ENCODE assay signal across 14 cellular contexts in the genomic region with DNA sequence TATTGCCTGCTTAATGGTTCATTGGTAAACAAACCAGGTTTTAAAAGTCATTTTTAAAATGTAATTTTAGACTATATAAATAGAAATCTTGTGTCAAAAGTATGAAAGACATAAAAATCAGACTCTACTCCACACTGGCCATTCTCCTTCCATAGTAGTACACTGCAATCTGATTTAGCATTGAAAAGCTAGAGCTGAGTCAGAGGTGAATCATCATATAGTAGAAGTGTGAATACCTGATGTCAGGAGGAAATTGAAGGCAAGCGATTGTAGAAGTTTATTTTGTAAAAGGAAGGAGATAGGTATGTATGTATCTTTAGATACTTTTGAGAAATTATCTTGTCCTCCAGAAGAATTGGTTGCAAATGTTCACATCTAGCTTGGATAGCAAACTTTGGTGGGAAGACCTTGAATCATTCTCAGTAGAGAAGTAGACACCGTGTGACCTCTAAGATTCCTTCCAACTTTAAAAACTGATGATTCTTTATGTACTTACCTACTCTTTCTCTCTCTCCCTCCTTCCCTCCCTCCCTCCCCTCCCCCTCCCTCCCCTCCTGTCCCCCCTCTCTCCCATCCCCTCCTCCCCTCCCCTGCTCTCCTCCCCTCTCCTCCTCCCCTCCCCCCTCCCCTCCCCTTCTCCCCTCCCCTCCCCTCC.
DNase-seq lines count a peak whose midpoint lies in the region; ATAC-seq and TF ChIP-seq lines count a peak whose summit lies in the region.
"Had no signal": no experiment of that assay in that cellular context is flagged by ENCODE, and none has a peak within 500 bp of the region (broad histone marks: within the 10 kb centered on the region; RNA-seq: fewer than 3 reads in every experiment).

No MANE protein-coding gene starts in this region.

- H3K27me3 ChIP-seq in RWPE2 (ENCODE audit: insufficient read depth, poor library complexity, severe bottlenecking) (no peaks in the 10 kb centered on the region), right atrium auricular region (no peaks in the 10 kb centered on the region)
- H3K27me3 ChIP-seq: BE2C had no signal

- H3K4me1 ChIP-seq in RWPE2 (ENCODE audit: insufficient read depth, poor library complexity, severe bottlenecking) (peaks cover 7% of the 10 kb centered on the region), right atrium auricular region (no peaks in the 10 kb centered on the region)
- H3K4me1 ChIP-seq: BE2C had no signal

- no peak for TF ChIP-seq CTCF in RWPE2 (IDR thresholded peaks at IDR 0.05; ENCODE audit: poor library complexity, severe bottlenecking)
- TF ChIP-seq CTCF in right atrium auricular region (IDR thresholded peaks at IDR 0.05) = no peak

- H3K36me3 Mint-ChIP-seq in activated naive CD4-positive, alpha-beta T cell treated with anti-CD3 and anti-CD28 coated beads, Interleukin-2, amount 50 U/mL, for 24 hours = peaks cover 31% of the 10 kb centered on the region
- peaks cover 27% of the 10 kb centered on the region for H3K36me3 Mint-ChIP-seq in activated naive CD4-positive, alpha-beta T cell treated with anti-CD3 and anti-CD28 coated beads for 36 hours (ENCODE audit: low read depth)

- H3K4me3 Mint-ChIP-seq in activated naive CD4-positive, alpha-beta T cell treated with anti-CD3 and anti-CD28 coated beads, Interleukin-2, amount 50 U/mL, for 24 hours = no peak overlapping the region
- H3K4me3 Mint-ChIP-seq in activated naive CD4-positive, alpha-beta T cell treated with anti-CD3 and anti-CD28 coated beads for 36 hours = no peak overlapping the region
- H3K4me3 Mint-ChIP-seq in stimulated activated naive CD8-positive, alpha-beta T cell treated with anti-CD3 and anti-CD28 coated beads, Interleukin-15, amount 100 ng/mL, for 72 hours = no peak overlapping the region
- H3K4me3 Mint-ChIP-seq: GM23338 had no signal

- no peak for DNase-seq in activated naive CD4-positive, alpha-beta T cell treated with anti-CD3 and anti-CD28 coated beads for 36 hours
- DNase-seq in RWPE2 (ENCODE audit: low spot score) (no peak), fibroblast of peridontal ligament (ENCODE audit: extremely low read depth) (peak; percentile 23), right atrium auricular region (ENCODE audit: low spot score) (no peak), amygdala (lab: John Stamatoyannopoulos, UW) (no peak)
- DNase-seq in stimulated activated naive CD8-positive, alpha-beta T cell treated with anti-CD3 and anti-CD28 coated beads, Interleukin-15, amount 100 ng/mL, for 72 hours = no peak
- DNase-seq: BE2C; glutamatergic neuron; NCI-H524; stimulated activated CD4-positive, alpha-beta T cell treated with anti-CD3 and anti-CD28 coated beads, Interleukin-15, amount 100 ng/mL, for 24 hours; substantia nigra had no signal

- H3K4me1 Mint-ChIP-seq in activated naive CD4-positive, alpha-beta T cell treated with anti-CD3 and anti-CD28 coated beads, Interleukin-2, amount 50 U/mL, for 24 hours = peaks cover 13% of the 10 kb centered on the region
- H3K4me1 Mint-ChIP-seq in activated naive CD4-positive, alpha-beta T cell treated with anti-CD3 and anti-CD28 coated beads for 36 hours (ENCODE audit: low read depth) = peaks cover 8% of the 10 kb centered on the region
- H3K4me1 Mint-ChIP-seq in stimulated activated naive CD8-positive, alpha-beta T cell treated with anti-CD3 and anti-CD28 coated beads, Interleukin-15, amount 100 ng/mL, for 72 hours = peaks cover 11% of the 10 kb centered on the region
- H3K4me1 Mint-ChIP-seq: GM23338 had no signal

- no peaks in the 10 kb centered on the region for H3K9me3 ChIP-seq in RWPE2 (ENCODE audit: severe bottlenecking)
- H3K9me3 ChIP-seq in right atrium auricular region = no peaks in the 10 kb centered on the region
- H3K9me3 ChIP-seq: BE2C had no signal

- CTCF ChIA-PET in activated naive CD4-positive, alpha-beta T cell treated with anti-CD3 and anti-CD28 coated beads for 36 hours (lab: Charles Lee) = no interaction called here

- H3K27ac ChIP-seq in RWPE2 (ENCODE audit: poor library complexity, severe bottlenecking) = no peak overlapping the region
- H3K27ac ChIP-seq in right atrium auricular region = no peak overlapping the region

- ATAC-seq in RWPE2 (ENCODE audit: low read depth) (peak; percentile 100), GM21576 (IDR thresholded peaks at IDR 0.05; ENCODE audit: unreplicated experiment) (no peak)
- ATAC-seq in stimulated activated naive CD8-positive, alpha-beta T cell treated with anti-CD3 and anti-CD28 coated beads, Interleukin-15, amount 100 ng/mL, for 72 hours = peak; percentile 94
- ATAC-seq: GM23338 had no signal

- H3K9me3 Mint-ChIP-seq in activated naive CD4-positive, alpha-beta T cell treated with anti-CD3 and anti-CD28 coated beads, Interleukin-2, amount 50 U/mL, for 24 hours = no peaks in the 10 kb centered on the region
- no peaks in the 10 kb centered on the region for H3K9me3 Mint-ChIP-seq in activated naive CD4-positive, alpha-beta T cell treated with anti-CD3 and anti-CD28 coated beads for 36 hours
- H3K9me3 Mint-ChIP-seq in stimulated activated naive CD8-positive, alpha-beta T cell treated with anti-CD3 and anti-CD28 coated beads, Interleukin-15, amount 100 ng/mL, for 72 hours = no peaks in the 10 kb centered on the region
- H3K9me3 Mint-ChIP-seq: GM23338 had no signal

- H3K36me3 ChIP-seq in RWPE2 (ENCODE audit: low read depth) (peaks cover 65% of the 10 kb centered on the region), right atrium auricular region (peaks cover 60% of the 10 kb centered on the region)

- H3K4me3 ChIP-seq in RWPE2 (ENCODE audit: severe bottlenecking) = no peak overlapping the region
- no peak overlapping the region for H3K4me3 ChIP-seq in right atrium auricular region
- H3K4me3 ChIP-seq: GM23338 had no signal

- no peaks in the 10 kb centered on the region for H3K27me3 Mint-ChIP-seq in activated naive CD4-positive, alpha-beta T cell treated with anti-CD3 and anti-CD28 coated beads, Interleukin-2, amount 50 U/mL, for 24 hours
- no peaks in the 10 kb centered on the region for H3K27me3 Mint-ChIP-seq in activated naive CD4-positive, alpha-beta T cell treated with anti-CD3 and anti-CD28 coated beads for 36 hours (ENCODE audit: low read depth)
- H3K27me3 Mint-ChIP-seq in stimulated activated naive CD8-positive, alpha-beta T cell treated with anti-CD3 and anti-CD28 coated beads, Interleukin-15, amount 100 ng/mL, for 72 hours = no peaks in the 10 kb centered on the region

- H3K27ac Mint-ChIP-seq in activated naive CD4-positive, alpha-beta T cell treated with anti-CD3 and anti-CD28 coated beads, Interleukin-2, amount 50 U/mL, for 24 hours = peak overlapping the region; percentile 36
- H3K27ac Mint-ChIP-seq in activated naive CD4-positive, alpha-beta T cell treated with anti-CD3 and anti-CD28 coated beads for 36 hours = no peak overlapping the region
- peak overlapping the region; percentile 42 to 58 for H3K27ac Mint-ChIP-seq in stimulated activated naive CD8-positive, alpha-beta T cell treated with anti-CD3 and anti-CD28 coated beads, Interleukin-15, amount 100 ng/mL, for 72 hours
- H3K27ac Mint-ChIP-seq: GM23338 had no signal

- intact Hi-C loops in activated naive CD4-positive, alpha-beta T cell treated with anti-CD3 and anti-CD28 coated beads for 36 hours (cut with micrococcal nuclease) = loop anchor here (1.0 to 5.0 kb wide), 3 partner anchors 37 to 64 kb away; no protein-coding TSS in a partner anchor
